In genomic region chr11:70070736-70071135, GRCh38 we compare ENCODE assay signal across 23 cellular contexts. TPM values are rescaled to one million over a fixed set of nuclear protein-coding genes. Genes with fewer than 3 reads are reported as not detected.
DNase-seq lines count a peak whose midpoint lies in the region; ATAC-seq and TF ChIP-seq lines count a peak whose summit lies in the region.
"Had no signal": no experiment of that assay in that cellular context is flagged by ENCODE, and none has a peak within 500 bp of the region (broad histone marks: within the 10 kb centered on the region; RNA-seq: fewer than 3 reads in every experiment).

No MANE protein-coding gene starts in this region.

- WGBS in SK-N-SH (ENCODE audit: low lambda C conversion rate) = 60% methylated on average over 9 of the region's 9 CpGs
- WGBS in mesenchymal stem cell = 98% methylated on average over 9 of the region's 9 CpGs

- H3K9me3 ChIP-seq in SK-N-SH = no peaks in the 10 kb centered on the region
- H3K9me3 ChIP-seq in mesenchymal stem cell (ENCODE audit: control insufficient read depth, low read length) = no peaks in the 10 kb centered on the region
- H3K9me3 ChIP-seq: BLaER1, Caco-2, MG63 had no signal

- no peak for TF ChIP-seq CTCF in SK-N-SH (IDR thresholded peaks at IDR 0.05)
- TF ChIP-seq CTCF in type B pancreatic cell (conservative IDR thresholded peaks at IDR 0.05) = no peak

- peak overlapping the region; percentile 12 for H2BK15ac ChIP-seq in mesenchymal stem cell (ENCODE audit: low read depth, poor library complexity, severe bottlenecking)

- H3K4me3 ChIP-seq in SK-N-SH (ENCODE audit: low read depth in 2 of 2, low read length in 1 of 2) = no peak overlapping the region
- no peak overlapping the region for H3K4me3 ChIP-seq in mesenchymal stem cell (ENCODE audit: insufficient read depth in 1 of 2, low read depth in 1 of 2, low read length in 2 of 2)
- H3K4me3 ChIP-seq: BLaER1, K562, MG63 had no signal

- H3K4me1 ChIP-seq in SK-N-SH (ENCODE audit: control insufficient read depth in 1 of 2, insufficient read depth in 2 of 2, low read depth in 1 of 2, low read length in 1 of 2) (no peaks in the 10 kb centered on the region; a peak in 1 of 4 replicates), mesenchymal stem cell (ENCODE audit: control insufficient read depth, insufficient read depth, low read depth, low read length) (no peaks in the 10 kb centered on the region)

- H4K20me1 ChIP-seq in SK-N-SH (ENCODE audit: insufficient read depth) = no peaks in the 10 kb centered on the region

- H3K9me3 Mint-ChIP-seq in type B pancreatic cell = no peaks in the 10 kb centered on the region

- H4K91ac ChIP-seq in mesenchymal stem cell (ENCODE audit: low read length) = no peak overlapping the region

- H3K9ac ChIP-seq in SK-N-SH = no peak overlapping the region
- H3K9ac ChIP-seq in mesenchymal stem cell (ENCODE audit: low read length) = no peak overlapping the region
- H3K9ac ChIP-seq: BLaER1 had no signal

- no peak overlapping the region for H3K14ac ChIP-seq in mesenchymal stem cell (ENCODE audit: low read length in 2 of 2)

- H3F3A ChIP-seq in SK-N-SH (replicated peaks; ENCODE audit: insufficient read depth) = no peaks in the 10 kb centered on the region

- no peak overlapping the region for H2BK5ac ChIP-seq in mesenchymal stem cell (ENCODE audit: low read depth, low read length, poor library complexity, severe bottlenecking)

- H3K9me2 ChIP-seq in SK-N-SH = no peaks in the 10 kb centered on the region

- H3K79me2 ChIP-seq in SK-N-SH (ENCODE audit: insufficient read depth) = no peaks in the 10 kb centered on the region

- H3K4me2 ChIP-seq in SK-N-SH = no peak overlapping the region
- no peak overlapping the region for H3K4me2 ChIP-seq in mesenchymal stem cell (ENCODE audit: low read length, poor library complexity, severe bottlenecking)

- no peak overlapping the region for H3K27ac Mint-ChIP-seq in type B pancreatic cell
- H3K27ac Mint-ChIP-seq: CD4-positive, alpha-beta memory T cell had no signal

- H3K79me1 ChIP-seq in mesenchymal stem cell (replicated peaks; ENCODE audit: low read length, poor library complexity, severe bottlenecking) = no peaks in the 10 kb centered on the region

- POLR2A ChIA-PET in SK-N-SH (lab: Yijun Ruan, JAX) = interaction anchor here (0.6 kb wide), 1 partner anchor 31 kb away, joined by 3 read pairs; no protein-coding TSS in a partner anchor

- ATAC-seq in SK-N-SH treated with all-trans-retinoic acid at 6 μM for 48 hours = no peak
- no peak for ATAC-seq in HG03520 (IDR thresholded peaks at IDR 0.05; ENCODE audit: unreplicated experiment)
- ATAC-seq in GM21576 (IDR thresholded peaks at IDR 0.05; ENCODE audit: unreplicated experiment) = no peak
- ATAC-seq: K562 had no signal

- H4K8ac ChIP-seq in mesenchymal stem cell (ENCODE audit: low read length) = no peak overlapping the region

- no peak overlapping the region for H2BK12ac ChIP-seq in mesenchymal stem cell (ENCODE audit: low read length in 2 of 2)

- no peak overlapping the region for H2BK120ac ChIP-seq in mesenchymal stem cell (ENCODE audit: low read depth, low read length)

- H3K18ac ChIP-seq in mesenchymal stem cell (ENCODE audit: low read depth in 1 of 2, low read length in 2 of 2) = no peak overlapping the region

- no peak for TF ChIP-seq EP300 in SK-N-SH (IDR thresholded peaks at IDR 0.05; ENCODE audit: borderline replicate concordance in 1 of 2, low read depth in 1 of 2, low read length in 1 of 2)

- CTCF ChIA-PET in SK-N-SH (lab: Yijun Ruan, JAX) = no interaction called here

- H3K36me3 ChIP-seq in SK-N-SH (replicated peaks in 1 of 2; ENCODE audit: control insufficient read depth in 1 of 2, insufficient read depth in 2 of 2, low read length in 1 of 2) (no peaks in the 10 kb centered on the region), mesenchymal stem cell (ENCODE audit: control insufficient read depth in 1 of 2, insufficient read depth in 2 of 2, low read depth in 1 of 2, low read length in 2 of 2) (no peaks in the 10 kb centered on the region)
- H3K36me3 ChIP-seq: BLaER1, MG63 had no signal

- H3K4me3 Mint-ChIP-seq in type B pancreatic cell = no peak overlapping the region
- H3K4me3 Mint-ChIP-seq: CD4-positive, alpha-beta memory T cell had no signal

- no peaks in the 10 kb centered on the region; the same call in 1 of the 2 replicates for H3K27me3 ChIP-seq in SK-N-SH (ENCODE audit: insufficient read depth)
- peaks cover 66 to 95% of the 10 kb centered on the region in 2 experiments for H3K27me3 ChIP-seq in mesenchymal stem cell (ENCODE audit: control insufficient read depth in 1 of 2, insufficient read depth in 1 of 2, low read length in 2 of 2)
- H3K27me3 ChIP-seq: MG63 had no signal

- no peak overlapping the region for H3K4ac ChIP-seq in mesenchymal stem cell (ENCODE audit: low read depth in 1 of 2, low read length in 2 of 2)

- no peak overlapping the region for H3K23ac ChIP-seq in mesenchymal stem cell (ENCODE audit: low read length in 2 of 2)

- no peak overlapping the region for H2AFZ ChIP-seq in SK-N-SH (ENCODE audit: low read depth)
- no peak overlapping the region for H2AFZ ChIP-seq in mesenchymal stem cell (ENCODE audit: low read depth, low read length)

- DNase-seq in SK-N-SH (peak; percentile 5), HuH-7 (ENCODE audit: low spot score) (peak; percentile 12), mesenchymal stem cell (no peak), type B pancreatic cell (ENCODE audit: extremely low spot score, unreplicated experiment) (peak; percentile 62), NCI-H345 (lab: John Stamatoyannopoulos, UW) (no peak)
- DNase-seq: ACHN; CD4-positive, alpha-beta memory T cell; DND-41; MG63; NCI-H1048; NCI-H1417 treated with DMSO at 0.1 percent for 48 hours; NCI-H187; NCI-H510A; NCI-H748 treated with DMSO at 0.1 percent for 48 hours; SIG-M5 had no signal

- H3K27me3 Mint-ChIP-seq in type B pancreatic cell = peaks cover 52% of the 10 kb centered on the region

- H3K36me3 Mint-ChIP-seq in type B pancreatic cell = peaks cover 3% of the 10 kb centered on the region
- H3K36me3 Mint-ChIP-seq: CD4-positive, alpha-beta memory T cell had no signal

- H2AK5ac ChIP-seq in mesenchymal stem cell (ENCODE audit: low read length, severe bottlenecking) = no peak overlapping the region

- no peak for TF ChIP-seq RAD21 in SK-N-SH (IDR thresholded peaks at IDR 0.05; ENCODE audit: low read length)

- no peak overlapping the region for H3K27ac ChIP-seq in SK-N-SH (ENCODE audit: low read depth in 2 of 2, low read length in 1 of 2)
- H3K27ac ChIP-seq in mesenchymal stem cell (ENCODE audit: low read length, poor library complexity, severe bottlenecking) = no peak overlapping the region
- H3K27ac ChIP-seq: 22Rv1, BLaER1 had no signal

- peaks cover 18% of the 10 kb centered on the region for H3K4me1 Mint-ChIP-seq in type B pancreatic cell (ENCODE audit: unreplicated experiment)
- H3K4me1 Mint-ChIP-seq: CD4-positive, alpha-beta memory T cell had no signal

TF ChIP-seq in SK-N-SH, 30 proteins besides CTCF, POLR2A, EP300 and RAD21:
- TF ChIP-seq GABPA (IDR thresholded peaks at IDR 0.05; ENCODE audit: low read depth) (no peak), SIN3A (IDR thresholded peaks at IDR 0.05; ENCODE audit: borderline replicate concordance, low read depth, low read length) (no peak), MXI1 (IDR thresholded peaks at IDR 0.05; ENCODE audit: low read depth, low read length) (no peak), FOXJ3 (CRISPR knock-in tag; IDR thresholded peaks at IDR 0.05) (no peak), YY1 (IDR thresholded peaks at IDR 0.05; ENCODE audit: low read depth) (no peak), CHD2 (IDR thresholded peaks at IDR 0.05; ENCODE audit: low read length, partially characterized antibody) (no peak), TAF1 (IDR thresholded peaks at IDR 0.05; ENCODE audit: borderline replicate concordance, low read depth, low read length) (no peak), POLR2AphosphoS5 (IDR thresholded peaks at IDR 0.05; ENCODE audit: low read depth, low read length) (no peak)

TF ChIP-seq in SK-N-SH treated with all-trans-retinoic acid at 6 μM for 48 hours, 23 proteins besides CTCF, POLR2A, EP300 and RAD21 (continues in another document):
- TF ChIP-seq ARNTL (CRISPR knock-in tag; IDR thresholded peaks at IDR 0.05; ENCODE audit: borderline replicate concordance, low read depth) (no peak), CREB5 (CRISPR knock-in tag; IDR thresholded peaks at IDR 0.05; ENCODE audit: low read depth) (no peak), BACH2 (CRISPR knock-in tag; IDR thresholded peaks at IDR 0.05; ENCODE audit: borderline replicate concordance) (no peak), ISL1 (CRISPR knock-in tag; IDR thresholded peaks at IDR 0.05) (no peak), ZC3H10 (CRISPR knock-in tag; IDR thresholded peaks at IDR 0.05) (no peak)

RNA-seq across cellular contexts. Expression of gene ANO1, which starts 7.4 kb away (rescaled TPM):
- polyA plus RNA-seq in SK-N-SH (2012; rRNA removed) = not detected in 2 replicates
- not detected in 2 replicates for polyA plus RNA-seq in SK-N-SH (2012; cell fraction: cytosol; rRNA removed)
- polyA plus RNA-seq in SK-N-SH (2012; cell fraction: nucleus; rRNA removed) = not detected in 2 replicates
- polyA plus RNA-seq in mesenchymal stem cell (2013, experiment 1 of 2) = 0.70 TPM
- 0.52 TPM for polyA plus RNA-seq in mesenchymal stem cell (2013, experiment 2 of 2)
- 14.9 and 29.2 TPM in 2 replicates for total RNA-seq in type B pancreatic cell (ENCODE audit: low replicate concordance)
- total RNA-seq: CD4-positive, alpha-beta memory T cell; K562; LHCN-M2 had no signal
- polyA plus RNA-seq: CD4-positive, alpha-beta memory T cell; K562 had no signal

Comparison
In these comparisons a context has a peak if more than half of its experiments do, and no peak if none do; other contexts are left out.
1. DNase-seq: peak in SK-N-SH (single experiment), HuH-7 (single experiment) and type B pancreatic cell (single experiment); none in mesenchymal stem cell (single experiment) and NCI-H345 (single experiment).